Comparison of ENCODE assay signal across 12 cellular contexts in genomic region chr9:2012347-2012746, GRCh38. TPM values are rescaled to one million over a fixed set of nuclear protein-coding genes. Genes with fewer than 3 reads are reported as not detected.
A peak's percentile ranks its signal among the peaks of the same experiment; 100 is the strongest.
DNase-seq lines count a peak whose midpoint lies in the region; ATAC-seq, FAIRE-seq and TF ChIP-seq lines count a peak whose summit lies in the region.
"Had no signal": no experiment of that assay in that cellular context is flagged by ENCODE, and none has a peak within 500 bp of the region (broad histone marks: within the 10 kb centered on the region; RNA-seq: fewer than 3 reads in every experiment).

No MANE protein-coding gene starts in this region.

- intact Hi-C loops in posterior vena cava (cut with DNase I) = loop anchor here (10.0 kb wide), 2 partner anchors 112 to 612 kb away; partner anchors contain the start of gene VLDLR (in 1 of the 2)

- WGBS in upper lobe of left lung, 2 donors = 91 to 92% methylated on average over 4 of the region's 4 CpGs

- peaks cover 2% of the 10 kb centered on the region for H3K36me3 Mint-ChIP-seq in T-helper 2 cell treated with Interferon-gamma antibody and Interleukin-4, amounts not matched to agents 5 μg/mL and 100 μg/mL, for 36 hours (ENCODE audit: low read depth)

- no peak for TF ChIP-seq CTCF in upper lobe of left lung (IDR thresholded peaks at IDR 0.05)

- DNase-seq in GM12892 (ENCODE audit: insufficient read length) = no peak
- DNase-seq in T-helper 2 cell treated with Interferon-gamma antibody and Interleukin-4, amounts not matched to agents 5 μg/mL and 100 μg/mL, for 36 hours (ENCODE audit: low spot score) = no peak
- DNase-seq in NCI-H510A treated with DMSO at 0.1 percent for 48 hours (lab: John Stamatoyannopoulos, UW) = no peak
- no peak for DNase-seq in NCI-H2196 treated with DMSO at 0.1 percent for 48 hours (lab: John Stamatoyannopoulos, UW; ENCODE audit: unreplicated experiment)
- no peak for DNase-seq in upper lobe of left lung
- DNase-seq in posterior vena cava (ENCODE audit: low spot score) = no peak
- DNase-seq: CD8-positive, alpha-beta memory T cell; foreskin melanocyte; NCI-H2107; thyroid gland had no signal

- no peak overlapping the region for H3K4me3 ChIP-seq in upper lobe of left lung
- H3K4me3 ChIP-seq: thyroid gland had no signal

- no peaks in the 10 kb centered on the region for H3K9me3 ChIP-seq in upper lobe of left lung
- H3K9me3 ChIP-seq: thyroid gland had no signal

- TF ChIP-seq POLR2A in GM12892 (IDR thresholded peaks at IDR 0.05; ENCODE audit: low read depth, low read length) (no peak), upper lobe of left lung (IDR thresholded peaks at IDR 0.05) (no peak)

- H3K27me3 Mint-ChIP-seq in T-helper 2 cell treated with Interferon-gamma antibody and Interleukin-4, amounts not matched to agents 5 μg/mL and 100 μg/mL, for 36 hours (ENCODE audit: low read depth) = peaks cover 16% of the 10 kb centered on the region

- H3K9me3 Mint-ChIP-seq in T-helper 2 cell treated with Interferon-gamma antibody and Interleukin-4, amounts not matched to agents 5 μg/mL and 100 μg/mL, for 36 hours = no peaks in the 10 kb centered on the region

- H3K27ac ChIP-seq in upper lobe of left lung = no peak overlapping the region
- H3K27ac ChIP-seq: thyroid gland had no signal

- peak; percentile 40 for ATAC-seq in GM18868 (IDR thresholded peaks at IDR 0.05; ENCODE audit: unreplicated experiment)
- peak; percentile 30 for ATAC-seq in HG02884 (IDR thresholded peaks at IDR 0.05; ENCODE audit: unreplicated experiment)
- no peak for ATAC-seq in upper lobe of left lung (ENCODE audit: low FRiP score in 2 of 2)

- H3K36me3 ChIP-seq in upper lobe of left lung = no peaks in the 10 kb centered on the region
- H3K36me3 ChIP-seq: thyroid gland had no signal

- H3K4me1 Mint-ChIP-seq in T-helper 2 cell treated with Interferon-gamma antibody and Interleukin-4, amounts not matched to agents 5 μg/mL and 100 μg/mL, for 36 hours (ENCODE audit: low read depth) = peaks cover 28% of the 10 kb centered on the region

- H3K4me3 Mint-ChIP-seq in T-helper 2 cell treated with Interferon-gamma antibody and Interleukin-4, amounts not matched to agents 5 μg/mL and 100 μg/mL, for 36 hours = peak overlapping the region; percentile 14

- no peak for TF ChIP-seq EP300 in upper lobe of left lung (IDR thresholded peaks at IDR 0.05)

- H3K4me1 ChIP-seq in upper lobe of left lung = peaks cover 4 to 7% (median 5%) of the 10 kb centered on the region in 4 donors
- H3K4me1 ChIP-seq: thyroid gland had no signal

- FAIRE-seq in GM12892 (lab: Jason Lieb, UNC) = peak; percentile 94

- H3K27ac Mint-ChIP-seq in T-helper 2 cell treated with Interferon-gamma antibody and Interleukin-4, amounts not matched to agents 5 μg/mL and 100 μg/mL, for 36 hours = no peak overlapping the region

- no peaks in the 10 kb centered on the region for H3K27me3 ChIP-seq in upper lobe of left lung
- H3K27me3 ChIP-seq: thyroid gland had no signal

RNA-seq across cellular contexts. Expression of gene SMARCA2, which starts 2.8 kb away (rescaled TPM):
- 197 TPM for polyA plus RNA-seq in GM12892 (2012; ENCODE audit: missing spikeins)
- total RNA-seq in upper lobe of left lung = 100 to 1,000 TPM in 5 of 6 donors, 10 to 100 TPM in 1; 74.3 to 210 (median 139) TPM
- 100 to 1,000 TPM; 152 to 174 TPM for total RNA-seq in posterior vena cava

Comparison
In these comparisons a context has a peak if more than half of its experiments do, and no peak if none do; other contexts are left out.
1. ATAC-seq: peak in GM18868 (single experiment) and HG02884 (single experiment); none in upper lobe of left lung (0 of 2).